In genomic region chr13:20128459-20128927, GRCh38 we compare ENCODE assay signal across 8 cellular contexts. TPM values are rescaled to one million over a fixed set of nuclear protein-coding genes. Genes with fewer than 3 reads are reported as not detected.
DNase-seq lines count a peak whose midpoint lies in the region; ATAC-seq, FAIRE-seq and TF ChIP-seq lines count a peak whose summit lies in the region.

No MANE protein-coding gene starts in this region.

- in situ Hi-C loops in HAP-1 (cut with MboI; ENCODE audit: low sequenced_read_pairs) = no loop called here

- TF ChIP-seq CTCF in GM12864 (IDR thresholded peaks at IDR 0.05; ENCODE audit: low read depth, low read length, missing control alignments) = peak; percentile 1

- H3K27me3 ChIP-seq in small intestine (ENCODE audit: control insufficient read depth in 2 of 2, insufficient read depth in 2 of 2, low read length in 2 of 2) = peaks cover 0 to 9% of the 10 kb centered on the region in 2 donors
- no peaks in the 10 kb centered on the region for H3K27me3 ChIP-seq in HAP-1 (ENCODE audit: low read depth)

- H3K4me3 ChIP-seq in GM12864 (ENCODE audit: low read depth, low read length) (peak overlapping the region; percentile 66), iPS-11a (ENCODE audit: low read depth, low read length) (peak overlapping the region; percentile 52), small intestine (ENCODE audit: low read depth in 1 of 2, low read length in 2 of 2) (peak overlapping the region; percentile 39 to 51), HAP-1 (no peak overlapping the region)

- ATAC-seq in HG02938 (IDR thresholded peaks at IDR 0.05; ENCODE audit: unreplicated experiment) (peak; percentile 15), HG02571 (IDR thresholded peaks at IDR 0.05; ENCODE audit: unreplicated experiment) (no peak), GM21528 (IDR thresholded peaks at IDR 0.05; ENCODE audit: low FRiP score, unreplicated experiment) (no peak)

- DNase-seq in GM12864 (ENCODE audit: low read depth) = no peak
- peak; percentile 27 to 34 for DNase-seq in activated T-cell treated with anti-CD3 and anti-CD28 coated beads, Interleukin-2, amount 50 U/mL, for 48 hours
- DNase-seq in small intestine = peak; percentile 24
- no peak for DNase-seq in HAP-1 (ENCODE audit: low spot score in 2 of 2)

- no peaks in the 10 kb centered on the region for H3K4me1 ChIP-seq in small intestine (ENCODE audit: control insufficient read depth in 2 of 2, insufficient read depth in 1 of 2, low read depth in 1 of 2, low read length in 1 of 2)
- H3K4me1 ChIP-seq in HAP-1 = no peaks in the 10 kb centered on the region

- H3K9me3 ChIP-seq in small intestine (ENCODE audit: control insufficient read depth, low read depth) (no peaks in the 10 kb centered on the region), HAP-1 (no peaks in the 10 kb centered on the region)

- 0 to 2% (median 0%) methylated on average over 23 to 28 of the region's 28 CpGs for WGBS in small intestine, 3 donors

- FAIRE-seq in small intestine (lab: Jason Lieb, UNC) = no peak

- peak overlapping the region in 1 of 2 donors; percentile 81 for H3K27ac ChIP-seq in small intestine (ENCODE audit: low read depth in 1 of 2, low read length in 1 of 2)

- no peaks in the 10 kb centered on the region for H3K36me3 ChIP-seq in small intestine (ENCODE audit: control insufficient read depth in 2 of 2, insufficient read depth in 2 of 2, low read length in 2 of 2)
- no peaks in the 10 kb centered on the region for H3K36me3 ChIP-seq in HAP-1 (replicated peaks)

RNA-seq across cellular contexts. Expression of gene GJA3, which starts 32.4 kb away (rescaled TPM):
- polyA plus RNA-seq in small intestine = under 1 TPM in 1 of 3 donors, not detected in 2; 0.01 TPM

Comparison
In these comparisons a context has a peak if more than half of its experiments do, and no peak if none do; other contexts are left out.
1. DNase-seq: peak in activated T-cell treated with anti-CD3 and anti-CD28 coated beads, Interleukin-2, amount 50 U/mL, for 48 hours (2 of 2) and small intestine (single experiment); none in GM12864 (single experiment) and HAP-1 (0 of 2).